ENCODE assay signal across 2 cellular contexts in genomic region chr16:69972935-69973334, GRCh38.
TF ChIP-seq lines count a peak whose summit lies in the region.

No MANE protein-coding gene starts in this region.

TF ChIP-seq in K562, 482 proteins besides CTCF, POLR2A, EP300 and RAD21:
- TF ChIP-seq ESRRA (IDR thresholded peaks at IDR 0.05; ENCODE audit: borderline replicate concordance, low read depth) (peak; percentile 96), PKNOX1 (IDR thresholded peaks at IDR 0.05) (peak; percentile 73)

TF ChIP-seq in HepG2, 621 proteins besides CTCF, POLR2A, EP300 and RAD21:
- TF ChIP-seq ZNF629 (CRISPR knock-in tag; conservative IDR thresholded peaks at IDR 0.05), result 0 out of 2 replicates have a peak, but pooled peaks have one; percentile 14
TF ChIP-seq in HepG2: peak in this region for 1; not testable (repeated sequence) for 620.
